Comparison of ENCODE assay signal across 1 cellular context in genomic region chr11:67118059-67118766, GRCh38.
TF ChIP-seq lines count a peak whose summit lies in the region.

No MANE protein-coding gene starts in this region.

TF ChIP-seq in WTC11, 78 proteins besides CTCF, POLR2A, EP300 and RAD21 (continued from another document):
- no peak for TF ChIP-seq STAT6 (CRISPR knock-in tag; conservative IDR thresholded peaks at IDR 0.05; ENCODE audit: low read depth)
- peak; percentile 3; the same call in 1 of the 2 replicates for TF ChIP-seq MAX (CRISPR knock-in tag; IDR thresholded peaks at IDR 0.05)
- peak; percentile 13; the same call in 1 of the 2 replicates for TF ChIP-seq ZNF423 (CRISPR knock-in tag; IDR thresholded peaks at IDR 0.05)
- TF ChIP-seq SMAD4 (CRISPR knock-in tag; IDR thresholded peaks at IDR 0.05): no peak
- no peak for TF ChIP-seq EMX1 (CRISPR knock-in tag; IDR thresholded peaks at IDR 0.05)
- TF ChIP-seq SOX15 (CRISPR knock-in tag; IDR thresholded peaks at IDR 0.05): no peak
- no peak for TF ChIP-seq ETV6 (CRISPR knock-in tag; IDR thresholded peaks at IDR 0.05)
- TF ChIP-seq NFATC4 (CRISPR knock-in tag; IDR thresholded peaks at IDR 0.05): no peak
- no peak for TF ChIP-seq GTF2I (CRISPR knock-in tag; conservative IDR thresholded peaks at IDR 0.05)
- no peak for TF ChIP-seq NR2C2 (CRISPR knock-in tag; IDR thresholded peaks at IDR 0.05)
- TF ChIP-seq ZNF671 (CRISPR knock-in tag; IDR thresholded peaks at IDR 0.05): no peak
- no peak for TF ChIP-seq PRDM15 (CRISPR knock-in tag; IDR thresholded peaks at IDR 0.05)
- TF ChIP-seq ZNF425 (CRISPR knock-in tag; conservative IDR thresholded peaks at IDR 0.05): no peak
- TF ChIP-seq PRRX2 (CRISPR knock-in tag; IDR thresholded peaks at IDR 0.05): no peak
- TF ChIP-seq ZNF121 (CRISPR knock-in tag; IDR thresholded peaks at IDR 0.05): no peak
- TF ChIP-seq ZMAT4 (CRISPR knock-in tag; IDR thresholded peaks at IDR 0.05): no peak
- TF ChIP-seq ZNF281 (CRISPR knock-in tag; IDR thresholded peaks at IDR 0.05): no peak
- no peak for TF ChIP-seq CBFB (CRISPR knock-in tag; IDR thresholded peaks at IDR 0.05; ENCODE audit: low read depth)
- no peak for TF ChIP-seq RORB (CRISPR knock-in tag; IDR thresholded peaks at IDR 0.05)
- no peak for TF ChIP-seq MXD4 (CRISPR knock-in tag; IDR thresholded peaks at IDR 0.05; ENCODE audit: borderline replicate concordance)
- no peak for TF ChIP-seq TP53 (CRISPR knock-in tag; IDR thresholded peaks at IDR 0.05)
- no peak for TF ChIP-seq GRHL2 (CRISPR knock-in tag; IDR thresholded peaks at IDR 0.05; ENCODE audit: insufficient replicate concordance, severe bottlenecking)
- TF ChIP-seq, protein P1, sequence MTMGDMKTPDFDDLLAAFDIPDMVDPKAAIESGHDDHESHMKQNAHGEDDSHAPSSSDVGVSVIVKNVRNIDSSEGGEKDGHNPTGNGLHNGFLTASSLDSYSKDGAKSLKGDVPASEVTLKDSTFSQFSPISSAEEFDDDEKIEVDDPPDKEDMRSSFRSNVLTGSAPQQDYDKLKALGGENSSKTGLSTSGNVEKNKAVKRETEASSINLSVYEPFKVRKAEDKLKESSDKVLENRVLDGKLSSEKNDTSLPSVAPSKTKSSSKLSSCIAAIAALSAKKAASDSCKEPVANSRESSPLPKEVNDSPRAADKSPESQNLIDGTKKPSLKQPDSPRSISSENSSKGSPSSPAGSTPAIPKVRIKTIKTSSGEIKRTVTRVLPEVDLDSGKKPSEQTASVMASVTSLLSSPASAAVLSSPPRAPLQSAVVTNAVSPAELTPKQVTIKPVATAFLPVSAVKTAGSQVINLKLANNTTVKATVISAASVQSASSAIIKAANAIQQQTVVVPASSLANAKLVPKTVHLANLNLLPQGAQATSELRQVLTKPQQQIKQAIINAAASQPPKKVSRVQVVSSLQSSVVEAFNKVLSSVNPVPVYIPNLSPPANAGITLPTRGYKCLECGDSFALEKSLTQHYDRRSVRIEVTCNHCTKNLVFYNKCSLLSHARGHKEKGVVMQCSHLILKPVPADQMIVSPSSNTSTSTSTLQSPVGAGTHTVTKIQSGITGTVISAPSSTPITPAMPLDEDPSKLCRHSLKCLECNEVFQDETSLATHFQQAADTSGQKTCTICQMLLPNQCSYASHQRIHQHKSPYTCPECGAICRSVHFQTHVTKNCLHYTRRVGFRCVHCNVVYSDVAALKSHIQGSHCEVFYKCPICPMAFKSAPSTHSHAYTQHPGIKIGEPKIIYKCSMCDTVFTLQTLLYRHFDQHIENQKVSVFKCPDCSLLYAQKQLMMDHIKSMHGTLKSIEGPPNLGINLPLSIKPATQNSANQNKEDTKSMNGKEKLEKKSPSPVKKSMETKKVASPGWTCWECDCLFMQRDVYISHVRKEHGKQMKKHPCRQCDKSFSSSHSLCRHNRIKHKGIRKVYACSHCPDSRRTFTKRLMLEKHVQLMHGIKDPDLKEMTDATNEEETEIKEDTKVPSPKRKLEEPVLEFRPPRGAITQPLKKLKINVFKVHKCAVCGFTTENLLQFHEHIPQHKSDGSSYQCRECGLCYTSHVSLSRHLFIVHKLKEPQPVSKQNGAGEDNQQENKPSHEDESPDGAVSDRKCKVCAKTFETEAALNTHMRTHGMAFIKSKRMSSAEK (CRISPR knock-in tag; IDR thresholded peaks at IDR 0.05; ENCODE audit: borderline replicate concordance): no peak
- TF ChIP-seq, protein P2, sequence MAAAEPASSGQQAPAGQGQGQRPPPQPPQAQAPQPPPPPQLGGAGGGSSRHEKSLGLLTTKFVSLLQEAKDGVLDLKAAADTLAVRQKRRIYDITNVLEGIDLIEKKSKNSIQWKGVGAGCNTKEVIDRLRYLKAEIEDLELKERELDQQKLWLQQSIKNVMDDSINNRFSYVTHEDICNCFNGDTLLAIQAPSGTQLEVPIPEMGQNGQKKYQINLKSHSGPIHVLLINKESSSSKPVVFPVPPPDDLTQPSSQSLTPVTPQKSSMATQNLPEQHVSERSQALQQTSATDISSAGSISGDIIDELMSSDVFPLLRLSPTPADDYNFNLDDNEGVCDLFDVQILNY (CRISPR knock-in tag; IDR thresholded peaks at IDR 0.05): no peak
- peak; percentile 23; the same call in 1 of the 2 replicates for TF ChIP-seq FOXP4 (CRISPR knock-in tag; IDR thresholded peaks at IDR 0.05)
- no peak for TF ChIP-seq RELA (CRISPR knock-in tag; IDR thresholded peaks at IDR 0.05; ENCODE audit: borderline replicate concordance)
